ENCODE assay signal across 26 cellular contexts in the genomic region with DNA sequence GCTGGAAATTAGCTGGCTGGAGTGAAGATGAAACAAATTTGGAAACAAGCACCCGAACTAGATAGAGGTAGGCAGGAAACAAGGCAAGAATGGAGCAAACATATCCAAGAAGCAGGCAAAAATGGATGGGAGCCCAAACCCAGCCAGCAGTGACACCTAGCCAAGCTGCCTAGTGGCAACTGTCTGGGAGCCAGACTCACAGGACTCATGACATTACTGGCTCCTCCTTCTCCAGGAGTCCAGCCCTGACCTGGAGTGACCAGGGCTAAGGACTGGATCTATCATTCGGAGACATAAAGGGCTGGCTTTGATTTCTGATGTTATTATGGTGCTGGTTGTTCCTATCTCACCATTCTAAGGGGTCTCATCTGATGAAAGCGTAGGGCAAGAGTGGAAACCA. TPM values are rescaled to one million over a fixed set of nuclear protein-coding genes. Genes with fewer than 3 reads are reported as not detected.
"Had no signal": no experiment of that assay in that cellular context is flagged by ENCODE, and none has a peak within 500 bp of the region (broad histone marks: within the 10 kb centered on the region; RNA-seq: fewer than 3 reads in every experiment).

No MANE protein-coding gene starts in this region.

- DNase-seq: colonic mucosa; cortex of kidney; dermis blood vessel endothelial cell; dorsolateral prefrontal cortex; effector CD4-positive, alpha-beta T cell; effector CD8-positive, alpha-beta T cell; effector memory CD4-positive, alpha-beta T cell; effector memory CD8-positive, alpha-beta T cell; endodermal cell; erythroblast; esophagus squamous epithelium; foreskin fibroblast; foreskin keratinocyte; foreskin melanocyte; gastrocnemius medialis; glutamatergic neuron; head of caudate nucleus; heart left ventricle had no signal

- H3K4me3 ChIP-seq: colonic mucosa, coronary artery, dorsolateral prefrontal cortex, esophagus squamous epithelium, gastrocnemius medialis, gastroesophageal sphincter, heart left ventricle had no signal

- H3K36me3 ChIP-seq: colonic mucosa, esophagus squamous epithelium, gastrocnemius medialis, gastroesophageal sphincter, heart left ventricle had no signal

- H3K27me3 ChIP-seq: colonic mucosa, esophagus squamous epithelium, gastrocnemius medialis, gastroesophageal sphincter, heart left ventricle had no signal

- H3K27me3 Mint-ChIP-seq: dendritic cell treated with granulocyte-macrophage colony-stimulating factor and Interleukin-4, amounts not matched to agents 40 ng/mL and 50 ng/mL, for 4 days had no signal

- H3K9me3 ChIP-seq: colonic mucosa, esophagus squamous epithelium, gastrocnemius medialis, gastroesophageal sphincter, heart left ventricle had no signal

- H3K27ac Mint-ChIP-seq: dendritic cell treated with granulocyte-macrophage colony-stimulating factor and Interleukin-4, amounts not matched to agents 40 ng/mL and 50 ng/mL, for 4 days; effector memory CD8-positive, alpha-beta T cell; endodermal cell had no signal

- H3K27ac ChIP-seq: colonic mucosa, coronary artery, dorsolateral prefrontal cortex, epithelial cell of prostate, esophagus squamous epithelium, foreskin keratinocyte, gastrocnemius medialis, gastroesophageal sphincter, heart left ventricle had no signal

- H3K4me1 ChIP-seq: colonic mucosa, foreskin keratinocyte, gastrocnemius medialis, gastroesophageal sphincter had no signal

- H3K4me3 Mint-ChIP-seq: dendritic cell treated with granulocyte-macrophage colony-stimulating factor and Interleukin-4, amounts not matched to agents 40 ng/mL and 50 ng/mL, for 4 days; effector memory CD8-positive, alpha-beta T cell; endodermal cell had no signal

- H3K9me3 Mint-ChIP-seq: dendritic cell treated with granulocyte-macrophage colony-stimulating factor and Interleukin-4, amounts not matched to agents 40 ng/mL and 50 ng/mL, for 4 days; effector memory CD8-positive, alpha-beta T cell; endodermal cell had no signal

RNA-seq across cellular contexts. Expression of a gene that starts 21.3 kb away (rescaled TPM):
- total RNA-seq: dermis blood vessel endothelial cell, dermis microvascular lymphatic vessel endothelial cell, endothelial cell of umbilical vein, fibroblast of villous mesenchyme, foreskin keratinocyte, gastrocnemius medialis, glomerular endothelial cell had no signal
- polyA plus RNA-seq: endothelial cell of umbilical vein, foreskin keratinocyte, heart left ventricle had no signal
